In genomic region chr19:13797870-13798269, GRCh38 we compare ENCODE assay signal across 1 cellular context.
TF ChIP-seq lines count a peak whose summit lies in the region.

No MANE protein-coding gene starts in this region.

TF ChIP-seq in HepG2, 621 proteins besides CTCF, POLR2A, EP300 and RAD21 (continued from another document):
- TF ChIP-seq ZNF597 (CRISPR knock-in tag; IDR thresholded peaks at IDR 0.05): no peak
